In genomic region chr20:10531848-10532247, GRCh38 we compare ENCODE assay signal across 22 cellular contexts.
"Had no signal": no experiment of that assay in that cellular context is flagged by ENCODE, and none has a peak within 500 bp of the region (broad histone marks: within the 10 kb centered on the region; RNA-seq: fewer than 3 reads in every experiment).

No MANE protein-coding gene starts in this region.

- DNase-seq: activated CD4-positive, alpha-beta T cell treated with anti-CD3 and anti-CD28 coated beads, Interleukin-2, amount 50 U/mL, for 48 hours; activated naive CD4-positive, alpha-beta T cell; activated naive CD8-positive, alpha-beta T cell treated with anti-CD3 and anti-CD28 coated beads for 36 hours; amygdala; cerebellar nuclear complex; effector CD4-positive, alpha-beta T cell; foreskin keratinocyte; hypothalamus; kidney; left lung; midbrain; nucleus accumbens; retina; stimulated activated CD4-positive, alpha-beta T cell treated with anti-CD3 and anti-CD28 coated beads, Interleukin-12 subunit alpha, Interleukin-12 subunit beta, amount 100 ng/mL, for 4 hours; stimulated activated CD4-positive, alpha-beta T cell treated with anti-CD3 and anti-CD28 coated beads, Interleukin-2, amount 100 ng/mL, for 24 hours; stimulated activated naive CD8-positive, alpha-beta T cell treated with anti-CD3 and anti-CD28 coated beads, Interleukin-15, Interleukin-2, amounts not matched to agents 100 U/mL and 50 U/mL, for 24 hours; substantia nigra; tibial artery; uterus had no signal

- ATAC-seq: activated T-helper 17 cell treated with anti-CD3 and anti-CD28 coated beads, Interleukin-2, amount 50 U/mL, for 72 hours; foreskin keratinocyte; left lung; stimulated activated naive CD8-positive, alpha-beta T cell treated with anti-CD3 and anti-CD28 coated beads, Interleukin-15, Interleukin-2, amounts not matched to agents 100 U/mL and 50 U/mL, for 24 hours had no signal

- H3K4me3 ChIP-seq: breast epithelium, left lung, tibial artery, uterus had no signal

- H3K27me3 ChIP-seq: breast epithelium, foreskin keratinocyte, left lung, tibial artery, uterus had no signal

- H3K9me3 ChIP-seq: breast epithelium, left lung, tibial artery, uterus had no signal

- H3K27ac ChIP-seq: breast epithelium, foreskin keratinocyte, left lung, tibial artery, uterus had no signal

- H3K4me3 Mint-ChIP-seq: activated naive CD8-positive, alpha-beta T cell treated with anti-CD3 and anti-CD28 coated beads for 36 hours; activated T-helper 17 cell treated with anti-CD3 and anti-CD28 coated beads, Interleukin-2, amount 50 U/mL, for 72 hours; nephron had no signal

- H3K27ac Mint-ChIP-seq: activated naive CD8-positive, alpha-beta T cell treated with anti-CD3 and anti-CD28 coated beads for 36 hours; nephron had no signal

- H3K27me3 Mint-ChIP-seq: activated naive CD8-positive, alpha-beta T cell treated with anti-CD3 and anti-CD28 coated beads for 36 hours; activated T-helper 17 cell treated with anti-CD3 and anti-CD28 coated beads, Interleukin-2, amount 50 U/mL, for 72 hours had no signal

- H3K4me1 ChIP-seq: breast epithelium, foreskin keratinocyte, left lung, tibial artery, uterus had no signal

- H3K36me3 ChIP-seq: breast epithelium, left lung, tibial artery, uterus had no signal

- H3K9me3 Mint-ChIP-seq: activated naive CD8-positive, alpha-beta T cell treated with anti-CD3 and anti-CD28 coated beads for 36 hours; activated T-helper 17 cell treated with anti-CD3 and anti-CD28 coated beads, Interleukin-2, amount 50 U/mL, for 72 hours; nephron had no signal
